1 cellular context compared by ENCODE assay signal in genomic region chr9:127734747-127735529, GRCh38.
TF ChIP-seq lines count a peak whose summit lies in the region.

Gene TOR2A, minus strand, starts transcription at chr9:127735294. Its CDS starts 24 bp downstream, at chr9:127735270.

TF ChIP-seq in HepG2, 621 proteins besides CTCF, POLR2A, EP300 and RAD21 (continued from another document and continues in another):
- TF ChIP-seq, protein P1, sequence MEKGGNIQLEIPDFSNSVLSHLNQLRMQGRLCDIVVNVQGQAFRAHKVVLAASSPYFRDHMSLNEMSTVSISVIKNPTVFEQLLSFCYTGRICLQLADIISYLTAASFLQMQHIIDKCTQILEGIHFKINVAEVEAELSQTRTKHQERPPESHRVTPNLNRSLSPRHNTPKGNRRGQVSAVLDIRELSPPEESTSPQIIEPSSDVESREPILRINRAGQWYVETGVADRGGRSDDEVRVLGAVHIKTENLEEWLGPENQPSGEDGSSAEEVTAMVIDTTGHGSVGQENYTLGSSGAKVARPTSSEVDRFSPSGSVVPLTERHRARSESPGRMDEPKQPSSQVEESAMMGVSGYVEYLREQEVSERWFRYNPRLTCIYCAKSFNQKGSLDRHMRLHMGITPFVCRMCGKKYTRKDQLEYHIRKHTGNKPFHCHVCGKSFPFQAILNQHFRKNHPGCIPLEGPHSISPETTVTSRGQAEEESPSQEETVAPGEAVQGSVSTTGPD (CRISPR knock-in tag; IDR thresholded peaks at IDR 0.05) = no peak
- TF ChIP-seq ZSCAN22 (CRISPR knock-in tag; IDR thresholded peaks at IDR 0.05) (no peak), NFYB (CRISPR knock-in tag; IDR thresholded peaks at IDR 0.05) (peak; percentile 73), FOXA3 (CRISPR knock-in tag; IDR thresholded peaks at IDR 0.05) (peak; percentile 62), MZF1 (CRISPR knock-in tag; IDR thresholded peaks at IDR 0.05; ENCODE audit: borderline replicate concordance) (no peak), MXD4 (CRISPR knock-in tag; IDR thresholded peaks at IDR 0.05) (peak; percentile 54), KAT8 (CRISPR knock-in tag; IDR thresholded peaks at IDR 0.05) (peak; percentile 38; the same call in 1 of the 2 replicates), ZNF670 (CRISPR knock-in tag; IDR thresholded peaks at IDR 0.05; ENCODE audit: borderline replicate concordance) (no peak), RBM39 (IDR thresholded peaks at IDR 0.05; ENCODE audit: low read depth, low read length, poor library complexity, severe bottlenecking) (peak; percentile 80), RNF219 (CRISPR knock-in tag; IDR thresholded peaks at IDR 0.05) (no peak), ZNF382 (CRISPR knock-in tag; IDR thresholded peaks at IDR 0.05; ENCODE audit: borderline replicate concordance) (no peak), HDAC1 (CRISPR knock-in tag; IDR thresholded peaks at IDR 0.05) (peak; percentile 88), ERF (CRISPR knock-in tag; IDR thresholded peaks at IDR 0.05) (peak; percentile 50; the same call in 1 of the 2 replicates), YEATS2 (CRISPR knock-in tag; IDR thresholded peaks at IDR 0.05; ENCODE audit: borderline replicate concordance) (peak; percentile 51; the same call in 1 of the 2 replicates), RERE (CRISPR knock-in tag; IDR thresholded peaks at IDR 0.05; ENCODE audit: low read depth) (no peak), ONECUT2 (CRISPR knock-in tag; IDR thresholded peaks at IDR 0.05) (no peak), ZNF282 (IDR thresholded peaks at IDR 0.05; ENCODE audit: partially characterized antibody) (no peak), HNRNPL (IDR thresholded peaks at IDR 0.05; ENCODE audit: low read depth, low read length) (no peak), ZBTB7B (CRISPR knock-in tag; IDR thresholded peaks at IDR 0.05) (0 out of 2 replicates have a peak, but pooled peaks have one; percentile 32), ZNF281 (CRISPR knock-in tag; IDR thresholded peaks at IDR 0.05; ENCODE audit: borderline replicate concordance) (no peak), KLF16 (CRISPR knock-in tag; IDR thresholded peaks at IDR 0.05) (0 out of 4 replicates have a peak, but pooled peaks of 1 of the 2 experiments have one; percentile 24), ZNF33A (CRISPR knock-in tag; IDR thresholded peaks at IDR 0.05; ENCODE audit: borderline replicate concordance) (no peak), ZNF260 (CRISPR knock-in tag; IDR thresholded peaks at IDR 0.05; ENCODE audit: borderline replicate concordance, low read depth) (no peak), ZNF777 (CRISPR knock-in tag; IDR thresholded peaks at IDR 0.05) (no peak; the same call in 1 of the 2 replicates), ZSCAN25 (CRISPR knock-in tag; IDR thresholded peaks at IDR 0.05) (peak; percentile 68), ZNF597 (CRISPR knock-in tag; IDR thresholded peaks at IDR 0.05) (no peak)
- TF ChIP-seq, protein P2, sequence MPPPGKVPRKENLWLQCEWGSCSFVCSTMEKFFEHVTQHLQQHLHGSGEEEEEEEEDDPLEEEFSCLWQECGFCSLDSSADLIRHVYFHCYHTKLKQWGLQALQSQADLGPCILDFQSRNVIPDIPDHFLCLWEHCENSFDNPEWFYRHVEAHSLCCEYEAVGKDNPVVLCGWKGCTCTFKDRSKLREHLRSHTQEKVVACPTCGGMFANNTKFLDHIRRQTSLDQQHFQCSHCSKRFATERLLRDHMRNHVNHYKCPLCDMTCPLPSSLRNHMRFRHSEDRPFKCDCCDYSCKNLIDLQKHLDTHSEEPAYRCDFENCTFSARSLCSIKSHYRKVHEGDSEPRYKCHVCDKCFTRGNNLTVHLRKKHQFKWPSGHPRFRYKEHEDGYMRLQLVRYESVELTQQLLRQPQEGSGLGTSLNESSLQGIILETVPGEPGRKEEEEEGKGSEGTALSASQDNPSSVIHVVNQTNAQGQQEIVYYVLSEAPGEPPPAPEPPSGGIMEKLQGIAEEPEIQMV (CRISPR knock-in tag; IDR thresholded peaks at IDR 0.05; ENCODE audit: low read depth) = peak; percentile 79; the same call in 1 of the 2 replicates
- TF ChIP-seq, protein P3, sequence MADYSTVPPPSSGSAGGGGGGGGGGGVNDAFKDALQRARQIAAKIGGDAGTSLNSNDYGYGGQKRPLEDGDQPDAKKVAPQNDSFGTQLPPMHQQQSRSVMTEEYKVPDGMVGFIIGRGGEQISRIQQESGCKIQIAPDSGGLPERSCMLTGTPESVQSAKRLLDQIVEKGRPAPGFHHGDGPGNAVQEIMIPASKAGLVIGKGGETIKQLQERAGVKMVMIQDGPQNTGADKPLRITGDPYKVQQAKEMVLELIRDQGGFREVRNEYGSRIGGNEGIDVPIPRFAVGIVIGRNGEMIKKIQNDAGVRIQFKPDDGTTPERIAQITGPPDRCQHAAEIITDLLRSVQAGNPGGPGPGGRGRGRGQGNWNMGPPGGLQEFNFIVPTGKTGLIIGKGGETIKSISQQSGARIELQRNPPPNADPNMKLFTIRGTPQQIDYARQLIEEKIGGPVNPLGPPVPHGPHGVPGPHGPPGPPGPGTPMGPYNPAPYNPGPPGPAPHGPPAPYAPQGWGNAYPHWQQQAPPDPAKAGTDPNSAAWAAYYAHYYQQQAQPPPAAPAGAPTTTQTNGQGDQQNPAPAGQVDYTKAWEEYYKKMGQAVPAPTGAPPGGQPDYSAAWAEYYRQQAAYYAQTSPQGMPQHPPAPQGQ (CRISPR knock-in tag; IDR thresholded peaks at IDR 0.05; ENCODE audit: borderline replicate concordance) = no peak
- TF ChIP-seq, protein P4, sequence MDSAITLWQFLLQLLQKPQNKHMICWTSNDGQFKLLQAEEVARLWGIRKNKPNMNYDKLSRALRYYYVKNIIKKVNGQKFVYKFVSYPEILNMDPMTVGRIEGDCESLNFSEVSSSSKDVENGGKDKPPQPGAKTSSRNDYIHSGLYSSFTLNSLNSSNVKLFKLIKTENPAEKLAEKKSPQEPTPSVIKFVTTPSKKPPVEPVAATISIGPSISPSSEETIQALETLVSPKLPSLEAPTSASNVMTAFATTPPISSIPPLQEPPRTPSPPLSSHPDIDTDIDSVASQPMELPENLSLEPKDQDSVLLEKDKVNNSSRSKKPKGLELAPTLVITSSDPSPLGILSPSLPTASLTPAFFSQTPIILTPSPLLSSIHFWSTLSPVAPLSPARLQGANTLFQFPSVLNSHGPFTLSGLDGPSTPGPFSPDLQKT (CRISPR knock-in tag; IDR thresholded peaks at IDR 0.05; ENCODE audit: borderline replicate concordance) = no peak
- TF ChIP-seq, protein P5, sequence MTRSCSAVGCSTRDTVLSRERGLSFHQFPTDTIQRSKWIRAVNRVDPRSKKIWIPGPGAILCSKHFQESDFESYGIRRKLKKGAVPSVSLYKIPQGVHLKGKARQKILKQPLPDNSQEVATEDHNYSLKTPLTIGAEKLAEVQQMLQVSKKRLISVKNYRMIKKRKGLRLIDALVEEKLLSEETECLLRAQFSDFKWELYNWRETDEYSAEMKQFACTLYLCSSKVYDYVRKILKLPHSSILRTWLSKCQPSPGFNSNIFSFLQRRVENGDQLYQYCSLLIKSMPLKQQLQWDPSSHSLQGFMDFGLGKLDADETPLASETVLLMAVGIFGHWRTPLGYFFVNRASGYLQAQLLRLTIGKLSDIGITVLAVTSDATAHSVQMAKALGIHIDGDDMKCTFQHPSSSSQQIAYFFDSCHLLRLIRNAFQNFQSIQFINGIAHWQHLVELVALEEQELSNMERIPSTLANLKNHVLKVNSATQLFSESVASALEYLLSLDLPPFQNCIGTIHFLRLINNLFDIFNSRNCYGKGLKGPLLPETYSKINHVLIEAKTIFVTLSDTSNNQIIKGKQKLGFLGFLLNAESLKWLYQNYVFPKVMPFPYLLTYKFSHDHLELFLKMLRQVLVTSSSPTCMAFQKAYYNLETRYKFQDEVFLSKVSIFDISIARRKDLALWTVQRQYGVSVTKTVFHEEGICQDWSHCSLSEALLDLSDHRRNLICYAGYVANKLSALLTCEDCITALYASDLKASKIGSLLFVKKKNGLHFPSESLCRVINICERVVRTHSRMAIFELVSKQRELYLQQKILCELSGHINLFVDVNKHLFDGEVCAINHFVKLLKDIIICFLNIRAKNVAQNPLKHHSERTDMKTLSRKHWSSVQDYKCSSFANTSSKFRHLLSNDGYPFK (CRISPR knock-in tag; IDR thresholded peaks at IDR 0.05; ENCODE audit: borderline replicate concordance) = peak; percentile 7; the same call in 1 of the 2 replicates
- TF ChIP-seq, protein P6, sequence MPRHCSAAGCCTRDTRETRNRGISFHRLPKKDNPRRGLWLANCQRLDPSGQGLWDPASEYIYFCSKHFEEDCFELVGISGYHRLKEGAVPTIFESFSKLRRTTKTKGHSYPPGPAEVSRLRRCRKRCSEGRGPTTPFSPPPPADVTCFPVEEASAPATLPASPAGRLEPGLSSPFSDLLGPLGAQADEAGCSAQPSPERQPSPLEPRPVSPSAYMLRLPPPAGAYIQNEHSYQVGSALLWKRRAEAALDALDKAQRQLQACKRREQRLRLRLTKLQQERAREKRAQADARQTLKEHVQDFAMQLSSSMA (CRISPR knock-in tag; IDR thresholded peaks at IDR 0.05) = no peak
